Comparison of ENCODE assay signal across 1 cellular context in the genomic region with DNA sequence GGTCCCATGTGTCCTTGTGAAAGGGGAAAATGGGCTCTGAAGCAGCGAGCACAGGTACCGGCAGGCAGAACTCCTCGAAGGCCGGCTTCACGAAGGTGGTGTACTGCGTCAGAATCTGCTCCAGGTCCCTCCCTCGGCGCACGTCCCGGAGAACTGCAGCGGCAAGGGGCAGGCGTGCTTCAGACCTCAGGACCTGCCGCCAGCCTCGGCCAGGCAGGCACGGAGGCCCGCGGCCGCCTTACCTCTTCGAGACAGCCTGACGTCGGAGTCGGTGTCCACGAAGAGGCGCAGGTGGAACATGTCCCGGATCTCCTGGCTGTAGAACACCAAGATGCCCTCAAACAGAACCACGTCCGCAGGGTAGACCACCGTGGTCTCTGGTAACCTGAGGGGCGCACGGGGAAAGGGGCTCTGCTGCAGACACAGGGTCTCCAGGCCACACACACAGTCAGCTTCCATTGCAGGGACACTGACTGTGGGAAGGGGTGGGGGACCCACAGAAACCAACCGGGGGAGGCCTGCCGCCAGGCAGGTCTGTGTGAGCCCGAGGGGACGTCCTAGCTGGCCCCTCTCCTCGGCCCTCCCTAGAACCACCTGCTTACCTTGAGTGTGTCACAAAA.
TF ChIP-seq lines count a peak whose summit lies in the region.

No MANE protein-coding gene starts in this region.

TF ChIP-seq in HEK293, 187 proteins besides CTCF, POLR2A, EP300 and RAD21:
- no peak for TF ChIP-seq ZNF354C (tag by site-specific recombination; IDR thresholded peaks at IDR 0.05; ENCODE audit: borderline replicate concordance, low read depth)
- no peak for TF ChIP-seq ZSCAN23 (tag by site-specific recombination; IDR thresholded peaks at IDR 0.05)
- no peak for TF ChIP-seq ZNF701 (tag by site-specific recombination; IDR thresholded peaks at IDR 0.05)
- no peak for TF ChIP-seq GFI1B (tag by site-specific recombination; IDR thresholded peaks at IDR 0.05)
- no peak for TF ChIP-seq ZNF391 (tag by site-specific recombination; IDR thresholded peaks at IDR 0.05; ENCODE audit: borderline replicate concordance, low read depth)
- TF ChIP-seq ZNF629 (tag by site-specific recombination; IDR thresholded peaks at IDR 0.05): no peak
- no peak for TF ChIP-seq SP7 (tag by site-specific recombination; IDR thresholded peaks at IDR 0.05)
- no peak for TF ChIP-seq PRDM4 (tag by site-specific recombination; IDR thresholded peaks at IDR 0.05)
- no peak for TF ChIP-seq ZNF529 (tag by site-specific recombination; IDR thresholded peaks at IDR 0.05; ENCODE audit: insufficient replicate concordance)
- TF ChIP-seq ZNF266 (tag by site-specific recombination; IDR thresholded peaks at IDR 0.05; ENCODE audit: low read depth): no peak
- no peak for TF ChIP-seq ZNF623 (tag by site-specific recombination; IDR thresholded peaks at IDR 0.05)
